In the genomic region with DNA sequence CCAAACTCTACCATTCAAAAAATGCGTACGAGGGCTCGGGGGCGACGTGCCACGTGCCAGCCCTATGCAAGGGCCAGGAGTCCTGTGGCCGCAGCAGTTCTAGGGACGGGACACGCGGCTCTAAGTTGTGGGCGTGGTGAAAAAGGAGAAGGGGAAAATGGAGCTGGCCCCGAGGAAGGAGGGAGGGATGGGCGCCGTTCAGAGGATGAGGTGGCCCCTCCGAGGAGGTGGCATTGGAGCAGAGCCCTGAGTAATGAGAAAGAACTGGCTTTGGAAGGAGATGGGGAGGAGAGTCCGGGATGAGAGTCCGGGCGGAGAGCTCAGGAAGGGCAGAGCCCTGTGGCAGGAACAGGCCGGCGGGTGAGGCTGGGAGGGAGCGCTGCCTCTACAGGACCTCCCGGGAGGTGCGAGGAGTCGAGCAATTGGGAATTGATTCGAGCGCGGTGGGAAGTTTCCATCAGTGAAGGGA, we compare ENCODE assay signal across 8 cellular contexts. TPM values are rescaled to one million over a fixed set of nuclear protein-coding genes. Genes with fewer than 3 reads are reported as not detected.
DNase-seq lines count a peak whose midpoint lies in the region; ATAC-seq, FAIRE-seq and TF ChIP-seq lines count a peak whose summit lies in the region.

No MANE protein-coding gene starts in this region.

- no peaks in the 10 kb centered on the region for H3K9me2 ChIP-seq in MM.1S (replicated peaks; ENCODE audit: insufficient read depth, low read length)

- CTCF ChIA-PET in Panc1 (lab: Charles Lee): no interaction called here

- H3K4me3 ChIP-seq in DND-41 (ENCODE audit: low read depth in 1 of 2, low read length in 2 of 2) (no peak overlapping the region), Panc1 (ENCODE audit: low read depth in 2 of 2, low read length in 2 of 2) (peak overlapping the region; percentile 19 to 46), fibroblast of the aortic adventitia (ENCODE audit: low read depth, low read length) (peak overlapping the region; percentile 42), pancreas (peak overlapping the region in 3 of 4 donors; percentile 4 to 30 (median 13)), MM.1S (ENCODE audit: low read length) (no peak overlapping the region)

- BruUV-seq in Panc1 (replicated peaks; lab: Mats Ljungman, UMichigan): no TSS peak

- H2AFZ ChIP-seq in DND-41 (ENCODE audit: low read depth, low read length): no peak overlapping the region
- H2AFZ ChIP-seq in MM.1S (ENCODE audit: low read length): no peak overlapping the region

- H3K79me2 ChIP-seq in DND-41 (ENCODE audit: insufficient read depth, low read length): no peaks in the 10 kb centered on the region
- no peaks in the 10 kb centered on the region for H3K79me2 ChIP-seq in MM.1S (ENCODE audit: low read length)

- H3K27ac ChIP-seq in DND-41 (ENCODE audit: low read length) (no peak overlapping the region), Panc1 (ENCODE audit: low read length) (peak overlapping the region; percentile 44; the same call in 1 of the 2 replicates), pancreas (peak overlapping the region; percentile 42 to 53 (median 47)), MM.1S (ENCODE audit: low read length) (no peak overlapping the region)

- H3K4me2 ChIP-seq in DND-41 (ENCODE audit: insufficient read depth, low read length) (no peak overlapping the region), MM.1S (ENCODE audit: low read depth, low read length) (no peak overlapping the region)

- POLR2A ChIA-PET in Panc1 (lab: Charles Lee): interaction anchor here (0.6 to 0.8 kb wide), 3 partner anchors 9 to 28 kb away, joined by 3 read pairs; partner anchors contain the start of gene OTUB1

- no peak for FAIRE-seq in pancreas (lab: Jason Lieb, UNC)

- 31 to 38% methylated on average over 27 of the region's 27 CpGs for WGBS in pancreas, 2 donors

- H4K20me1 ChIP-seq in DND-41 (ENCODE audit: insufficient read depth, low read length) (peaks cover 20% of the 10 kb centered on the region), MM.1S (ENCODE audit: insufficient read depth, low read length) (no peaks in the 10 kb centered on the region)

- TF ChIP-seq CTCF in DND-41 (IDR thresholded peaks at IDR 0.05; ENCODE audit: borderline replicate concordance, extremely low read depth, low read length, poor library complexity, severe bottlenecking) (peak; percentile 32), Panc1 (IDR thresholded peaks at IDR 0.05) (no peak; the same call in 1 of the 2 replicates), fibroblast of the aortic adventitia (IDR thresholded peaks at IDR 0.05; ENCODE audit: insufficient read depth, low read length) (no peak), pancreas (IDR thresholded peaks at IDR 0.05) (no peak), MM.1S (IDR thresholded peaks at IDR 0.05; ENCODE audit: low read length) (no peak)

- in situ Hi-C loops in Panc1 (cut with HindIII; ENCODE audit: low pct_unique_long_range_greater_than_20kb, low sequenced_read_pairs): loop anchor here (10.0 kb wide), 1 partner anchor 68 kb away; no protein-coding TSS in a partner anchor

- H3K4me1 ChIP-seq in DND-41 (ENCODE audit: insufficient read depth, low read length) (no peaks in the 10 kb centered on the region), Panc1 (ENCODE audit: control insufficient read depth, insufficient read depth, low read length) (peaks cover 49% of the 10 kb centered on the region), pancreas (peaks cover 0 to 11% (median 0%) of the 10 kb centered on the region in 3 donors), MM.1S (ENCODE audit: low read length) (no peaks in the 10 kb centered on the region)

- peaks cover 3% of the 10 kb centered on the region for H3K9me3 ChIP-seq in DND-41 (ENCODE audit: insufficient read depth, low read length, severe bottlenecking)
- H3K9me3 ChIP-seq in Panc1 (ENCODE audit: control insufficient read depth, insufficient read depth, low read depth, low read length): no peaks in the 10 kb centered on the region
- H3K9me3 ChIP-seq in pancreas: no peaks in the 10 kb centered on the region
- H3K9me3 ChIP-seq in MM.1S (replicated peaks; ENCODE audit: insufficient read depth, low read length): no peaks in the 10 kb centered on the region

- no peaks in the 10 kb centered on the region for H3F3A ChIP-seq in MM.1S (ENCODE audit: insufficient read depth, low read length)

- H3K36me3 ChIP-seq in DND-41 (ENCODE audit: insufficient read depth, low read length): peaks cover 14% of the 10 kb centered on the region
- H3K36me3 ChIP-seq in Panc1 (ENCODE audit: control insufficient read depth, insufficient read depth, low read length): no peaks in the 10 kb centered on the region
- H3K36me3 ChIP-seq in pancreas: no peaks in the 10 kb centered on the region
- no peaks in the 10 kb centered on the region for H3K36me3 ChIP-seq in MM.1S (replicated peaks; ENCODE audit: insufficient read depth, low read length)

- DNase-seq in DND-41: no peak
- no peak for DNase-seq in Panc1 (ENCODE audit: low read depth, low spot score)
- peak; percentile 34 for DNase-seq in fibroblast of the aortic adventitia (ENCODE audit: low read depth)
- no peak for DNase-seq in pancreas
- DNase-seq in MM.1S: no peak
- DNase-seq in activated T-cell treated with anti-CD3 and anti-CD28 coated beads for 4 hours: no peak

- ATAC-seq in DND-41 (ENCODE audit: insufficient read depth, low read depth): 0 out of 3 replicates have a peak, but pooled peaks have one; percentile 10
- peak; percentile 56 for ATAC-seq in Panc1
- peak; percentile 11 to 30 (median 22) for ATAC-seq in pancreas
- no peak for ATAC-seq in GM18511 (IDR thresholded peaks at IDR 0.05; ENCODE audit: unreplicated experiment)
- no peak for ATAC-seq in HG02981 (IDR thresholded peaks at IDR 0.05; ENCODE audit: unreplicated experiment)

- H3K27me3 ChIP-seq in DND-41 (ENCODE audit: insufficient read depth, low read length, poor library complexity) (no peaks in the 10 kb centered on the region), Panc1 (ENCODE audit: control insufficient read depth, insufficient read depth, low read length) (no peaks in the 10 kb centered on the region), pancreas (no peaks in the 10 kb centered on the region), MM.1S (replicated peaks; ENCODE audit: insufficient read depth, low read length) (peaks cover 30% of the 10 kb centered on the region)

- intact Hi-C loops in Panc1 (cut with micrococcal nuclease; ENCODE audit: unreplicated experiment) (no loop called here), pancreas (cut with DNase I) (loop anchor here in 1 of 3 donors (10.0 kb wide), 1 partner anchor 58 kb away; no protein-coding TSS in a partner anchor)

- no peak overlapping the region for H3K9ac ChIP-seq in DND-41 (ENCODE audit: low read depth, low read length)
- H3K9ac ChIP-seq in MM.1S (ENCODE audit: low read length): no peak overlapping the region

RNA-seq across cellular contexts. Expression of gene OTUB1, which starts 21.0 kb away (rescaled TPM):
- total RNA-seq in Panc1 (2021; ENCODE audit: unreplicated experiment) (118 TPM), fibroblast of the aortic adventitia (ENCODE audit: low replicate concordance) (5.5 and 32.4 TPM in 2 replicates), pancreas (10 to 100 TPM; 15.2 to 32.0 (median 24.4) TPM)
- 169 TPM for polyA plus RNA-seq in Panc1 (2012; ENCODE audit: insufficient read length)
- 10 to 100 TPM; 42.4 to 57.8 TPM for polyA plus RNA-seq in pancreas

RNA-seq across cellular contexts. Expression of gene FLRT1, which starts 28.5 kb away (rescaled TPM):
- 0.51 TPM for total RNA-seq in Panc1 (2021; ENCODE audit: unreplicated experiment)
- 1.9 TPM for polyA plus RNA-seq in Panc1 (2012; ENCODE audit: insufficient read length)
- total RNA-seq in fibroblast of the aortic adventitia (ENCODE audit: low replicate concordance): 0.18 TPM in 1 of 2 replicates, not detected in the other
- under 1 TPM; 0.04 to 0.31 (median 0.15) TPM for total RNA-seq in pancreas
- under 1 TPM; 0.27 to 0.87 TPM for polyA plus RNA-seq in pancreas

RNA-seq across cellular contexts. Expression of gene COX8A, which starts 32.8 kb away (rescaled TPM):
- 613 TPM for total RNA-seq in Panc1 (2021; ENCODE audit: unreplicated experiment)
- 788 TPM for polyA plus RNA-seq in Panc1 (2012; ENCODE audit: insufficient read length)
- 68.4 and 252 TPM in 2 replicates for total RNA-seq in fibroblast of the aortic adventitia (ENCODE audit: low replicate concordance)
- total RNA-seq in pancreas: 100 to 1,000 TPM in 4 of 6 donors, 10 to 100 TPM in 2; 79.8 to 135 (median 118) TPM
- polyA plus RNA-seq in pancreas: 100 to 1,000 TPM; 351 to 441 TPM

Comparison
In these comparisons a context has a peak if more than half of its experiments do, and no peak if none do; other contexts are left out.
1. ATAC-seq: peak in DND-41 (single experiment), Panc1 (single experiment) and pancreas (4 of 4); none in GM18511 (single experiment) and HG02981 (single experiment).
2. H3K27ac ChIP-seq: peak in Panc1 (single experiment) and pancreas (4 of 4); none in DND-41 (single experiment) and MM.1S (single experiment).
3. H3K4me3 ChIP-seq: peak in Panc1 (2 of 2), fibroblast of the aortic adventitia (single experiment) and pancreas (3 of 4); none in DND-41 (0 of 2) and MM.1S (single experiment).